In the genomic region with DNA sequence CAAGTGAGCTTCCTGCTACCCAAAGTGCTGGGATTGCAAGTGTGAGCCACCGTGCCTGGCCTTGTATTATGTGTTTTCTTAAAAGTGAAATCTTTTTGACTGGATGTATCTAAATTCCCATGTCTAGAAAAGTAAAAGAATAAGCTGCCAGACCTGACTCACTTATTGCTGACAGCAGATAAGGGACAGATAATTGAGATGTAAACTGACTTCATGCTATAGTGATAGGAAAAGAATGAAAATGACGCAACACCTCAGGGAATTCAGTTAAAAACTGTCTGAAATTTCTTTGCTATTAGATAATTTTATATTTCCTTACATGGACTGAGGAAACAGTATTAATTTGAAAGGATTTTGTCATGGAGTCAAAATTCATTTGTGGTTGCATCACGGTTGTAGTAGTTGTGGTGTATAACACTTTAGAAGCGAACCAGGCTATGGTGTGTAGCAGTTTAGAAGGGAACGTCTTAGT, we compare ENCODE assay signal across 17 cellular contexts. TPM values are rescaled to one million over a fixed set of nuclear protein-coding genes. Genes with fewer than 3 reads are reported as not detected.
DNase-seq lines count a peak whose midpoint lies in the region; ATAC-seq and TF ChIP-seq lines count a peak whose summit lies in the region.
"Had no signal": no experiment of that assay in that cellular context is flagged by ENCODE, and none has a peak within 500 bp of the region (broad histone marks: within the 10 kb centered on the region; RNA-seq: fewer than 3 reads in every experiment).

No MANE protein-coding gene starts in this region.

- H3K27me3 ChIP-seq in ascending aorta (no peaks in the 10 kb centered on the region), thoracic aorta (replicated peaks; ENCODE audit: insufficient read depth) (no peaks in the 10 kb centered on the region)
- no peaks in the 10 kb centered on the region for H3K27me3 ChIP-seq in CD4-positive, alpha-beta memory T cell (ENCODE audit: insufficient read depth, low read length)
- H3K27me3 ChIP-seq: testis had no signal

- intact Hi-C loops in ascending aorta (cut with DNase I): loop anchor here (2.0 kb wide), 1 partner anchor 66 kb away; no protein-coding TSS in a partner anchor
- intact Hi-C loops in CD4-positive, alpha-beta memory T cell (cut with micrococcal nuclease): no loop called here

- H3K9me3 ChIP-seq in ascending aorta (no peaks in the 10 kb centered on the region), thoracic aorta (no peaks in the 10 kb centered on the region)
- no peaks in the 10 kb centered on the region for H3K9me3 ChIP-seq in CD4-positive, alpha-beta memory T cell (ENCODE audit: control insufficient read depth in 1 of 2, low read length in 2 of 2)
- H3K9me3 ChIP-seq: testis had no signal

- peaks cover 0 to 8% (median 4%) of the 10 kb centered on the region in 4 donors for H3K4me1 Mint-ChIP-seq in CD4-positive, alpha-beta memory T cell

- H3K27ac ChIP-seq in ascending aorta (peak overlapping the region; percentile 82 to 84), thoracic aorta (peak overlapping the region; percentile 86 to 90)
- no peak overlapping the region for H3K27ac ChIP-seq in CD4-positive, alpha-beta memory T cell (ENCODE audit: low read depth, low read length)
- H3K27ac ChIP-seq: testis had no signal

- peaks cover 40 to 55% of the 10 kb centered on the region in 2 donors for H3K36me3 Mint-ChIP-seq in CD4-positive, alpha-beta memory T cell

- no peaks in the 10 kb centered on the region for H3K9me3 Mint-ChIP-seq in CD4-positive, alpha-beta memory T cell
- H3K9me3 Mint-ChIP-seq: activated T-helper 2 cell treated with anti-CD3 and anti-CD28 coated beads, Interferon-gamma antibody, Interleukin-2, Interleukin-4, amounts not matched to agents 10 μg/mL and 5 μg/mL and 100 μg/mL, durations not matched to agents 14 hours and 24 hours and 36 hours; IgD-negative memory B cell had no signal

- no peak overlapping the region for H3K4me3 ChIP-seq in ascending aorta
- no peak overlapping the region for H3K4me3 ChIP-seq in fibroblast of villous mesenchyme (ENCODE audit: low read depth, low read length)
- peak overlapping the region; percentile 37 for H3K4me3 ChIP-seq in thoracic aorta
- no peak overlapping the region for H3K4me3 ChIP-seq in CD4-positive, alpha-beta memory T cell (ENCODE audit: low read length in 2 of 2)
- H3K4me3 ChIP-seq: lung, testis had no signal

- DNase-seq in HCEC 1CT (peak; percentile 49), ascending aorta (ENCODE audit: low spot score in 2 of 2) (no peak), fibroblast of villous mesenchyme (ENCODE audit: low read depth) (peak; percentile 72), thoracic aorta (ENCODE audit: low spot score) (no peak), GF-D8 (lab: John Stamatoyannopoulos, UW) (no peak)
- no peak for DNase-seq in CD4-positive, alpha-beta memory T cell
- no peak for DNase-seq in activated T-cell treated with anti-CD3 and anti-CD28 coated beads, Interleukin-2, amount 50 U/mL, for 1 hour
- DNase-seq: caudate nucleus, DMS 273 treated with DMSO at 0.1 percent for 48 hours, NCI-H146, NCI-H526 treated with DMSO at 0.1 percent for 48 hours, T-helper 9 cell, testis had no signal

- no peak overlapping the region for H3K4me3 Mint-ChIP-seq in CD4-positive, alpha-beta memory T cell
- H3K4me3 Mint-ChIP-seq: IgD-negative memory B cell had no signal

- POLR2A ChIA-PET in CD4-positive, alpha-beta memory T cell (lab: Charles Lee; ENCODE audit: partially characterized antibody): no interaction called here

- peaks cover 18 to 21% of the 10 kb centered on the region in 2 donors for H3K36me3 ChIP-seq in ascending aorta
- peaks cover 13% of the 10 kb centered on the region for H3K36me3 ChIP-seq in thoracic aorta
- H3K36me3 ChIP-seq in CD4-positive, alpha-beta memory T cell (ENCODE audit: insufficient read depth, low read length): peaks cover 19% of the 10 kb centered on the region

- CTCF ChIA-PET in CD4-positive, alpha-beta memory T cell (lab: Charles Lee; ENCODE audit: partially characterized antibody): no interaction called here

- H3K27ac Mint-ChIP-seq in CD4-positive, alpha-beta memory T cell: no peak overlapping the region
- H3K27ac Mint-ChIP-seq: activated T-helper 2 cell treated with anti-CD3 and anti-CD28 coated beads, Interferon-gamma antibody, Interleukin-2, Interleukin-4, amounts not matched to agents 10 μg/mL and 5 μg/mL and 100 μg/mL, durations not matched to agents 14 hours and 24 hours and 36 hours; IgD-negative memory B cell had no signal

- H3K27me3 Mint-ChIP-seq in CD4-positive, alpha-beta memory T cell: no peaks in the 10 kb centered on the region
- H3K27me3 Mint-ChIP-seq: IgD-negative memory B cell had no signal

- H3K4me1 ChIP-seq in ascending aorta (peaks cover 0 to 9% of the 10 kb centered on the region in 2 donors), thoracic aorta (ENCODE audit: control insufficient read depth in 1 of 2, low read depth in 2 of 2) (peaks cover 10 to 34% of the 10 kb centered on the region in 2 donors)
- no peaks in the 10 kb centered on the region for H3K4me1 ChIP-seq in CD4-positive, alpha-beta memory T cell (ENCODE audit: insufficient read depth, low read length)
- H3K4me1 ChIP-seq: testis had no signal

- ATAC-seq in thoracic aorta (ENCODE audit: insufficient number of reproducible peaks, low FRiP score, low read depth) (peak; percentile 76), GM18867 (IDR thresholded peaks at IDR 0.05; ENCODE audit: unreplicated experiment) (no peak)

- TF ChIP-seq CTCF in ascending aorta (IDR thresholded peaks at IDR 0.05) (no peak), fibroblast of villous mesenchyme (IDR thresholded peaks at IDR 0.05; ENCODE audit: insufficient read depth, low read depth, low read length) (no peak), thoracic aorta (IDR thresholded peaks at IDR 0.05) (no peak)

RNA-seq across cellular contexts. Expression of a gene that starts 19.4 kb away (rescaled TPM):
- total RNA-seq in ascending aorta (118 TPM), fibroblast of villous mesenchyme (20.6 and 32.4 TPM in 2 replicates), thoracic aorta (10 to 100 TPM; 11.9 to 23.2 TPM)
- total RNA-seq in CD4-positive, alpha-beta memory T cell: 10 to 100 TPM; 20.9 to 27.5 TPM
- 10 to 100 TPM; 24.4 to 26.1 TPM for polyA plus RNA-seq in CD4-positive, alpha-beta memory T cell

Comparison
In these comparisons a context has a peak if more than half of its experiments do, and no peak if none do; other contexts are left out.
1. DNase-seq: peak in HCEC 1CT (single experiment) and fibroblast of villous mesenchyme (single experiment); none in ascending aorta (0 of 2), thoracic aorta (single experiment), CD4-positive, alpha-beta memory T cell (0 of 5), GF-D8 (single experiment) and activated T-cell treated with anti-CD3 and anti-CD28 coated beads, Interleukin-2, amount 50 U/mL, for 1 hour (single experiment).